In the genomic region with DNA sequence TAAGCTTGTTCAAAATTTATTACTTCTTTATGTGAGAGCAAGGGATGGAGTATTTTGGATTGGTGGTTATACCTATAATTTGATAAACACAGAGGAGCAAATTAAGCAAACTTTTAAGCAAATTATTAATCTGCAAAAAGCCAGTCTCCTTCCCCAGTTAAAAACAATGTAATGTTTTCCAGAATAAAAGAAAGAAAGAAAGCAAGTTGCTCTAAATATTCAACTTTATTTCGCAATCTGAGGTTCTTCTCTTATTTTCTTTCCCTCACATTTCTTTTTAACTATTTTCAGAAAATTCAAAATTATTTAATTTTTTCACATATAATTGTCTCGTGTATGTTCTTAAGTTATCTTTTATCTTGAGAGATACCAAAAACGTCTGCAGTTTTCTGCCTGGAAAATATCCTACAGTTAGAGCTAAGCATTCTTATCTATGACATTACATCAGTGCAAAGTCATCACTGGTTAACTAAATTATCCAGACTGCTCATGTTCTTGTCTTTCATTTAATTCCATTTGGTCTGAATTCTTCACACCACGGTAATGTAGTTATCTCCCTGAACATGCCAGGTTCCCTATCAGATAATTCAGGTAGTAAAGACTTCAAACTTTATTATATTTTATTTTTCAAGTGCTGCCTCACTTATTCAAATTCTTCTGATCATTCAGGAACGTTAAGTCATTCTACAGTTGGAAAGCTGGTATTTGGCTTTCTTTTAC, we compare ENCODE assay signal across 19 cellular contexts. TPM values are rescaled to one million over a fixed set of nuclear protein-coding genes. Genes with fewer than 3 reads are reported as not detected.
A peak's percentile ranks its signal among the peaks of the same experiment; 100 is the strongest.
DNase-seq lines count a peak whose midpoint lies in the region; ATAC-seq and TF ChIP-seq lines count a peak whose summit lies in the region.
"Had no signal": no experiment of that assay in that cellular context is flagged by ENCODE, and none has a peak within 500 bp of the region (broad histone marks: within the 10 kb centered on the region; RNA-seq: fewer than 3 reads in every experiment).

No MANE protein-coding gene starts in this region.

- H3K9ac ChIP-seq in IMR-90 (ENCODE audit: low read depth, low read length) = no peak overlapping the region
- no peak overlapping the region for H3K9ac ChIP-seq in adipocyte (ENCODE audit: low read length)
- no peak overlapping the region for H3K9ac ChIP-seq in mesendoderm (ENCODE audit: low read length)

- no peak overlapping the region for H4K8ac ChIP-seq in IMR-90 (ENCODE audit: low read depth in 2 of 2, low read length in 2 of 2)
- H4K8ac ChIP-seq in mesendoderm (ENCODE audit: low read depth, low read length) = no peak overlapping the region

- DNase-seq in IMR-90 (no peak), SK-N-DZ (ENCODE audit: low spot score) (peak; percentile 75), adipocyte (ENCODE audit: low read depth) (peak; percentile 30), mesendoderm (peak; percentile 81), OCI-M2 (lab: John Stamatoyannopoulos, UW; ENCODE audit: unreplicated experiment) (no peak), medulla oblongata (ENCODE audit: extremely low spot score) (no peak)
- no peak for DNase-seq in activated CD4-positive, alpha-beta T cell treated with anti-CD3 and anti-CD28 coated beads for 36 hours
- DNase-seq: CD4-positive, CD25-positive, alpha-beta regulatory T cell; DMS79; Kasumi-1; NCI-H1092; NCI-H1436; NCI-H1930; NCI-H510A; Peyer's patch had no signal

- no peak overlapping the region for H2AFZ ChIP-seq in IMR-90 (replicated peaks; ENCODE audit: low read length, poor library complexity)
- H2AFZ ChIP-seq: GM23338 had no signal

- in situ Hi-C loops in IMR-90 (cut with MboI; ENCODE audit: low sequenced_read_pairs) = no loop called here

- H3K9me3 Mint-ChIP-seq in activated CD4-positive, alpha-beta T cell treated with anti-CD3 and anti-CD28 coated beads for 36 hours (ENCODE audit: low read depth) = no peaks in the 10 kb centered on the region
- H3K9me3 Mint-ChIP-seq: CD4-positive, CD25-positive, alpha-beta regulatory T cell; GM23338 had no signal

- no peak overlapping the region for H4K5ac ChIP-seq in IMR-90 (ENCODE audit: low read depth, low read length)
- no peak overlapping the region for H4K5ac ChIP-seq in mesendoderm (ENCODE audit: low read length)

- ATAC-seq in IMR-90 (ENCODE audit: low read depth) = no peak
- no peak for ATAC-seq in activated CD4-positive, alpha-beta T cell treated with anti-CD3 and anti-CD28 coated beads for 36 hours
- no peak for ATAC-seq in GM19035 (IDR thresholded peaks at IDR 0.05; ENCODE audit: unreplicated experiment)
- ATAC-seq: GM12878, GM23338 had no signal

- H3K27me3 Mint-ChIP-seq in activated CD4-positive, alpha-beta T cell treated with anti-CD3 and anti-CD28 coated beads for 36 hours = peaks cover 26% of the 10 kb centered on the region

- H3K14ac ChIP-seq in IMR-90 (replicated peaks; ENCODE audit: low read depth, low read length) = no peak overlapping the region

- no peak overlapping the region for H3K4me3 Mint-ChIP-seq in activated CD4-positive, alpha-beta T cell treated with anti-CD3 and anti-CD28 coated beads for 36 hours
- H3K4me3 Mint-ChIP-seq: CD4-positive, CD25-positive, alpha-beta regulatory T cell; GM23338 had no signal

- no peak overlapping the region for H3K27ac Mint-ChIP-seq in activated CD4-positive, alpha-beta T cell treated with anti-CD3 and anti-CD28 coated beads for 36 hours
- H3K27ac Mint-ChIP-seq: CD4-positive, CD25-positive, alpha-beta regulatory T cell; GM23338 had no signal

- H3K79me1 ChIP-seq in IMR-90 (ENCODE audit: low read depth in 1 of 2, low read length in 2 of 2) (peaks cover 3 to 12% of the 10 kb centered on the region in 2 experiments; a peak in 3 of 4 replicates), mesendoderm (ENCODE audit: low read length) (no peaks in the 10 kb centered on the region)

- dilution Hi-C loops in IMR-90 (cut with HindIII; ENCODE audit: low sequenced_read_pairs, unreplicated experiment) = no loop called here

- H3K4me2 ChIP-seq in IMR-90 (ENCODE audit: low read depth, low read length) (no peak overlapping the region), mesendoderm (ENCODE audit: low read length) (no peak overlapping the region)

- H3K4ac ChIP-seq in IMR-90 (ENCODE audit: low read depth, low read length) (no peak overlapping the region), mesendoderm (ENCODE audit: low read depth, low read length) (no peak overlapping the region)

- no peak overlapping the region for H2AK5ac ChIP-seq in IMR-90 (ENCODE audit: low read depth, low read length)
- H2AK5ac ChIP-seq in mesendoderm (ENCODE audit: low read length) = no peak overlapping the region

- peaks cover 6% of the 10 kb centered on the region; the same call in 1 of the 2 replicates for H3K9me1 ChIP-seq in IMR-90 (ENCODE audit: insufficient read depth, low read length)

- H2BK15ac ChIP-seq in IMR-90 (ENCODE audit: low read depth, low read length) (no peak overlapping the region), mesendoderm (replicated peaks; ENCODE audit: low read depth) (no peak overlapping the region)

- CTCF ChIA-PET in IMR-90 (lab: Yijun Ruan, JAX) = interaction anchor here (0.9 to 1.2 kb wide), 2 partner anchors 10 to 13 kb away, joined by 3 read pairs; no protein-coding TSS in a partner anchor
- CTCF ChIA-PET in activated CD4-positive, alpha-beta T cell treated with anti-CD3 and anti-CD28 coated beads for 36 hours (lab: Charles Lee) = interaction anchor here (0.7 to 1.8 kb wide), 2 partner anchors 9 to 649 kb away, joined by 3 to 5 read pairs; no protein-coding TSS in a partner anchor

- H3K79me2 ChIP-seq in mesendoderm (ENCODE audit: control insufficient read depth, insufficient read depth, low read length) = peaks cover 16% of the 10 kb centered on the region

- 100% methylated on average over 1 of the region's 5 CpGs; no CpG with 5 or more reads in 1 of the 2 experiments for WGBS in IMR-90 (ENCODE audit: extremely low coverage in 2 of 2, insufficient read length in 1 of 2), 2 experiments
- WGBS in mesendoderm (ENCODE audit: extremely low coverage, insufficient coverage, low lambda C conversion rate) = 100% methylated on average over 2 of the region's 5 CpGs

- no peak for TF ChIP-seq POLR2A in IMR-90 (IDR thresholded peaks at IDR 0.05; ENCODE audit: low read depth, low read length)

- H2BK120ac ChIP-seq in IMR-90 (ENCODE audit: low read depth, low read length) = no peak overlapping the region
- H2BK120ac ChIP-seq in mesendoderm (ENCODE audit: low read depth, low read length) = no peak overlapping the region

- H3K36me3 Mint-ChIP-seq in activated CD4-positive, alpha-beta T cell treated with anti-CD3 and anti-CD28 coated beads for 36 hours (ENCODE audit: low read depth) = no peaks in the 10 kb centered on the region
- H3K36me3 Mint-ChIP-seq: CD4-positive, CD25-positive, alpha-beta regulatory T cell had no signal

- H3K23ac ChIP-seq in IMR-90 (ENCODE audit: low read depth, low read length) = no peak overlapping the region
- H3K23ac ChIP-seq in mesendoderm (ENCODE audit: low read length) = no peak overlapping the region

- no TSS peak for BruUV-seq in IMR-90 (replicated peaks; lab: Mats Ljungman, UMichigan)

- no peaks in the 10 kb centered on the region for H3K9me3 ChIP-seq in IMR-90 (ENCODE audit: control insufficient read depth, insufficient read depth, low read length)
- no peaks in the 10 kb centered on the region for H3K9me3 ChIP-seq in adipocyte (ENCODE audit: control insufficient read depth, low read length)
- H3K9me3 ChIP-seq: HAP-1, Peyer's patch had no signal

- H2BK5ac ChIP-seq in IMR-90 (ENCODE audit: low read depth, low read length, poor library complexity, severe bottlenecking) (no peak overlapping the region), mesendoderm (ENCODE audit: low read length) (no peak overlapping the region)

- no peak overlapping the region for H2BK20ac ChIP-seq in IMR-90 (ENCODE audit: low read depth, low read length)

- H3K4me3 ChIP-seq in IMR-90 (ENCODE audit: insufficient read depth, low read depth, low read length) (no peak overlapping the region), adipocyte (ENCODE audit: low read length) (no peak overlapping the region), mesendoderm (ENCODE audit: low read length) (no peak overlapping the region)
- H3K4me3 ChIP-seq: GM12878, GM23338, HAP-1, Peyer's patch had no signal

- no peak for TF ChIP-seq RAD21 in IMR-90 (IDR thresholded peaks at IDR 0.05; ENCODE audit: low read length)

- peaks cover 11% of the 10 kb centered on the region for H3K4me1 Mint-ChIP-seq in activated CD4-positive, alpha-beta T cell treated with anti-CD3 and anti-CD28 coated beads for 36 hours

- no peak overlapping the region for H4K91ac ChIP-seq in IMR-90 (ENCODE audit: insufficient read depth, low read depth, low read length)

- H3K18ac ChIP-seq in IMR-90 (ENCODE audit: low read depth, low read length) = no peak overlapping the region
- H3K18ac ChIP-seq in mesendoderm (ENCODE audit: low read length) = no peak overlapping the region

- no peak for TF ChIP-seq CTCF in IMR-90 (conservative IDR thresholded peaks at IDR 0.05; ENCODE audit: low read depth, low read length)

- H3K56ac ChIP-seq in IMR-90 (ENCODE audit: extremely low read depth, insufficient read depth, low read length) = no peak overlapping the region
- no peak overlapping the region for H3K56ac ChIP-seq in mesendoderm (ENCODE audit: low read length)

- H2AK9ac ChIP-seq in IMR-90 (replicated peaks; ENCODE audit: low read depth, low read length, poor library complexity) = no peak overlapping the region

- H3K36me3 ChIP-seq in IMR-90 (ENCODE audit: control insufficient read depth, insufficient read depth, low read length) (no peaks in the 10 kb centered on the region), adipocyte (ENCODE audit: control insufficient read depth, insufficient read depth, low read length, severe bottlenecking) (no peaks in the 10 kb centered on the region), mesendoderm (ENCODE audit: control insufficient read depth, insufficient read depth, low read length) (no peaks in the 10 kb centered on the region)
- H3K36me3 ChIP-seq: HAP-1, Peyer's patch had no signal

- H3K4me1 ChIP-seq in IMR-90 (ENCODE audit: control insufficient read depth, insufficient read depth, low read length) = peaks cover 2% of the 10 kb centered on the region; the same call in 1 of the 2 replicates
- H3K4me1 ChIP-seq in adipocyte (ENCODE audit: control insufficient read depth, insufficient read depth, low read length) = peaks cover 10% of the 10 kb centered on the region
- H3K4me1 ChIP-seq in mesendoderm (ENCODE audit: control insufficient read depth, low read depth, low read length) = peaks cover 5% of the 10 kb centered on the region

- POLR2A ChIA-PET in IMR-90 (lab: Charles Lee; ENCODE audit: unreplicated experiment) = no interaction called here
- POLR2A ChIA-PET in activated CD4-positive, alpha-beta T cell treated with anti-CD3 and anti-CD28 coated beads for 36 hours (lab: Charles Lee) = interaction anchor here (0.7 kb wide), 1 partner anchor 12 kb away, joined by 3 read pairs; no protein-coding TSS in a partner anchor

- intact Hi-C loops in IMR-90 (cut with micrococcal nuclease) = no loop called here
- intact Hi-C loops in activated CD4-positive, alpha-beta T cell treated with anti-CD3 and anti-CD28 coated beads for 36 hours (cut with DNase I, micrococcal nuclease) = no loop called here

- H3K27me3 ChIP-seq in IMR-90 (ENCODE audit: control insufficient read depth, insufficient read depth, low read length) (no peaks in the 10 kb centered on the region), adipocyte (replicated peaks; ENCODE audit: control insufficient read depth, insufficient read depth, low read length) (no peaks in the 10 kb centered on the region), mesendoderm (ENCODE audit: insufficient read depth, low read length, poor library complexity) (no peaks in the 10 kb centered on the region)
- H3K27me3 ChIP-seq: Peyer's patch had no signal

- no peak overlapping the region for H3K27ac ChIP-seq in IMR-90 (ENCODE audit: insufficient read depth, low read length)
- no peak overlapping the region for H3K27ac ChIP-seq in mesendoderm (ENCODE audit: low read depth, low read length)

- peaks cover 8% of the 10 kb centered on the region; the same call in 1 of the 2 replicates for H4K20me1 ChIP-seq in IMR-90 (ENCODE audit: insufficient read depth, low read length)

RNA-seq across cellular contexts. Expression of a gene that starts 3.3 kb away (rescaled TPM):
- 15.0 and 15.8 TPM in 2 replicates for total RNA-seq in IMR-90 (2012; rRNA removed)
- polyA plus RNA-seq in IMR-90 (2012; rRNA removed) = 6.2 and 6.7 TPM in 2 replicates
- 2.9 and 3.3 TPM in 2 replicates for polyA plus RNA-seq in IMR-90 (2012; cell fraction: cytosol; rRNA removed)
- polyA plus RNA-seq in IMR-90 (2012; cell fraction: nucleus; rRNA removed; ENCODE audit: low replicate concordance) = 2.8 and 6.6 TPM in 2 replicates
- polyA plus RNA-seq in SK-N-DZ (2014; cell fraction: cytosol; rRNA removed) = 0.56 TPM in 1 of 2 replicates, not detected in the other
- 0.10 and 0.58 TPM in 2 replicates for polyA plus RNA-seq in SK-N-DZ (2014; cell fraction: nucleus; rRNA removed)
- polyA plus RNA-seq in mesendoderm (2013, experiment 1 of 2) = 9.6 TPM
- 9.0 TPM for polyA plus RNA-seq in mesendoderm (2013, experiment 2 of 2)
- total RNA-seq in activated CD4-positive, alpha-beta T cell treated with anti-CD3 and anti-CD28 coated beads for 36 hours = under 1 TPM; 0.34 to 0.58 TPM
- polyA plus RNA-seq: CD4-positive, CD25-positive, alpha-beta regulatory T cell had no signal

Comparison
In these comparisons a context has a peak if more than half of its experiments do, and no peak if none do; other contexts are left out.
1. DNase-seq: peak in SK-N-DZ (single experiment), adipocyte (single experiment) and mesendoderm (single experiment); none in IMR-90 (single experiment), OCI-M2 (single experiment), medulla oblongata (single experiment) and activated CD4-positive, alpha-beta T cell treated with anti-CD3 and anti-CD28 coated beads for 36 hours (single experiment).
2. RNA of a gene that starts 3.3 kb away (total RNA-seq): 15.0 to 15.8 TPM in IMR-90; 0.34 to 0.58 TPM in activated CD4-positive, alpha-beta T cell treated with anti-CD3 and anti-CD28 coated beads for 36 hours; every median in the first group is over 10 times any median in the second.